ENCODE assay signal across 8 cellular contexts in genomic region chr18:76713432-76713831, GRCh38.
"Had no signal": no experiment of that assay in that cellular context is flagged by ENCODE, and none has a peak within 500 bp of the region (broad histone marks: within the 10 kb centered on the region; RNA-seq: fewer than 3 reads in every experiment).

No MANE protein-coding gene starts in this region.

- DNase-seq: GDM1, GF-D8 had no signal

- H3K4me3 ChIP-seq: GM12878 had no signal

- FAIRE-seq: G401.6, GM12878, GM12891, GM12892, GM18507, GM19239 had no signal

- ATAC-seq: GM12878 had no signal
